Comparison of ENCODE assay signal across 1 cellular context in genomic region chr12:130220361-130220760, GRCh38.
TF ChIP-seq lines count a peak whose summit lies in the region.

No MANE protein-coding gene starts in this region.

TF ChIP-seq in WTC11, 78 proteins besides CTCF, POLR2A, EP300 and RAD21 (continued from another document):
- no peak for TF ChIP-seq E2F1 (CRISPR knock-in tag; IDR thresholded peaks at IDR 0.05)
- TF ChIP-seq IRF2 (CRISPR knock-in tag; IDR thresholded peaks at IDR 0.05; ENCODE audit: borderline replicate concordance, low read depth) = no peak
- TF ChIP-seq ZNF219 (CRISPR knock-in tag; IDR thresholded peaks at IDR 0.05; ENCODE audit: borderline replicate concordance) = no peak
